Comparison of ENCODE assay signal across 18 cellular contexts in the genomic region with DNA sequence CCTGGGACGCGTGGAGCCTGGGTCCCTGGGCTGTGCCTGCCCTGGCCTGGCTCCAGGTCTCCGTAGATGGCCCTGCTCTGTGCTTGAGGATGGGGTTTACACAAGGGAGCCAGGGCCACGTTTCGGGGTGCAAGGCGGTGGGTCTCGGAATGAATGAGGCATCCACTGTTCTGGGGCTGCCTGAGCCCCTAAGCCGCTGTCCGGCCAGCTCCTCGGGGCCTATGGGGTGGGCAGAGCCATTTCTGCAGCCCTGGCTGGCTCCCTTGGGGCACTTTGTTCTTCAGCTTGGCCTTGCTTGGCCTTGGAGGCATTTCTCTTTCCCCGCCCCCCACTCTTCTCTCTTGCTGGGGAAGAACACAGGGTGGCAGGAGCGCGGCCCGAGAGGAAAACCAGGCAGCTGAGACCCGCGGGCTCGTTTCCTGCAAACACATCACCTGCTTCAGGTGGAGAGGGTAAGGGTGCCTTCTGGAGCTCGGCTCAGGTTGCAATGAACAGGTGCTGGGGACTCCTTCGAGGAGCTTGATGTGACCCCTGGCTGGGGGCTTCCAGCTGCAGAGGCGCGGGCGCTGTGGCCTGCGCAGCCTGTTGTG. TPM values are rescaled to one million over a fixed set of nuclear protein-coding genes. Genes with fewer than 3 reads are reported as not detected.
DNase-seq lines count a peak whose midpoint lies in the region; ATAC-seq and TF ChIP-seq lines count a peak whose summit lies in the region.
"Had no signal": no experiment of that assay in that cellular context is flagged by ENCODE, and none has a peak within 500 bp of the region (broad histone marks: within the 10 kb centered on the region; RNA-seq: fewer than 3 reads in every experiment).

No MANE protein-coding gene starts in this region.

- no peaks in the 10 kb centered on the region for H3K36me3 ChIP-seq in suprapubic skin

- no peaks in the 10 kb centered on the region for H3K27me3 Mint-ChIP-seq in activated CD8-positive, alpha-beta memory T cell treated with anti-CD3 and anti-CD28 coated beads, Interleukin-2, amount 10 ng/mL, durations not matched to agents 7 days and 5 days
- H3K27me3 Mint-ChIP-seq in activated naive CD8-positive, alpha-beta T cell treated with anti-CD3 and anti-CD28 coated beads, Interleukin-2, amount 50 U/mL, for 24 hours = peaks cover 2% of the 10 kb centered on the region
- H3K27me3 Mint-ChIP-seq: activated CD4-positive, alpha-beta T cell treated with anti-CD3 and anti-CD28 coated beads for 36 hours; stimulated activated memory B cell treated with anti-CD40 and anti-IgM and Interleukin-4, amounts not matched to agents 10 μg/mL and 1 μg/mL and 100 μg/mL, for 72 hours had no signal

- no peak overlapping the region for H3K27ac Mint-ChIP-seq in activated CD8-positive, alpha-beta memory T cell treated with anti-CD3 and anti-CD28 coated beads, Interleukin-2, amount 10 ng/mL, durations not matched to agents 7 days and 5 days
- H3K27ac Mint-ChIP-seq in activated naive CD8-positive, alpha-beta T cell treated with anti-CD3 and anti-CD28 coated beads, Interleukin-2, amount 50 U/mL, for 24 hours = no peak overlapping the region
- H3K27ac Mint-ChIP-seq: activated CD4-positive, alpha-beta T cell treated with anti-CD3 and anti-CD28 coated beads for 36 hours; GM23338; stimulated activated memory B cell treated with anti-CD40 and anti-IgM and Interleukin-4, amounts not matched to agents 10 μg/mL and 1 μg/mL and 100 μg/mL, for 72 hours had no signal

- ATAC-seq in activated CD8-positive, alpha-beta memory T cell treated with anti-CD3 and anti-CD28 coated beads, Interleukin-2, amount 10 ng/mL, durations not matched to agents 7 days and 5 days = no peak
- ATAC-seq in GM19455 (IDR thresholded peaks at IDR 0.05; ENCODE audit: unreplicated experiment) (no peak), GM21619 (IDR thresholded peaks at IDR 0.05; ENCODE audit: unreplicated experiment) (no peak)
- no peak for ATAC-seq in activated naive CD8-positive, alpha-beta T cell treated with anti-CD3 and anti-CD28 coated beads, Interleukin-2, amount 50 U/mL, for 24 hours
- ATAC-seq: activated CD4-positive, alpha-beta T cell treated with anti-CD3 and anti-CD28 coated beads for 36 hours; activated T-cell treated with anti-CD3 and anti-CD28 coated beads, Interleukin-2, amount 50 U/mL, for 72 hours; GM23338; stimulated activated memory B cell treated with anti-CD40 and anti-IgM and Interleukin-4, amounts not matched to agents 10 μg/mL and 1 μg/mL and 100 μg/mL, for 72 hours had no signal

- H3K9me3 ChIP-seq in suprapubic skin = no peaks in the 10 kb centered on the region

- peak; percentile 40 for DNase-seq in activated CD8-positive, alpha-beta memory T cell treated with anti-CD3 and anti-CD28 coated beads, Interleukin-2, amount 50 U/mL, for 48 hours
- no peak for DNase-seq in activated CD8-positive, alpha-beta memory T cell treated with anti-CD3 and anti-CD28 coated beads, Interleukin-2, amount 10 ng/mL, durations not matched to agents 7 days and 5 days
- DNase-seq in NCI-H2107 (lab: John Stamatoyannopoulos, UW) = peak; percentile 33
- DNase-seq in left kidney (ENCODE audit: low read depth, low spot score) = peak; percentile 65
- peak; percentile 63 to 73 for DNase-seq in suprapubic skin (ENCODE audit: low spot score in 2 of 2)
- no peak for DNase-seq in activated naive CD8-positive, alpha-beta T cell treated with anti-CD3 and anti-CD28 coated beads, Interleukin-2, amount 50 U/mL, for 24 hours
- DNase-seq: activated CD4-positive, alpha-beta T cell treated with anti-CD3 and anti-CD28 coated beads for 36 hours; activated T-cell treated with anti-CD3 and anti-CD28 coated beads, Interleukin-2, amount 50 U/mL, for 72 hours; amniotic stem cell; NCI-H748 treated with DMSO at 0.1 percent for 48 hours had no signal

- no peaks in the 10 kb centered on the region for H3K9me3 Mint-ChIP-seq in activated CD8-positive, alpha-beta memory T cell treated with anti-CD3 and anti-CD28 coated beads, Interleukin-2, amount 10 ng/mL, durations not matched to agents 7 days and 5 days (ENCODE audit: low read depth)
- H3K9me3 Mint-ChIP-seq in activated naive CD8-positive, alpha-beta T cell treated with anti-CD3 and anti-CD28 coated beads, Interleukin-2, amount 50 U/mL, for 24 hours = peaks cover 4% of the 10 kb centered on the region
- H3K9me3 Mint-ChIP-seq: stimulated activated memory B cell treated with anti-CD40 and anti-IgM and Interleukin-4, amounts not matched to agents 10 μg/mL and 1 μg/mL and 100 μg/mL, for 72 hours had no signal

- no peak for TF ChIP-seq POLR2A in suprapubic skin (IDR thresholded peaks at IDR 0.05)

- H3K4me3 ChIP-seq in suprapubic skin = no peak overlapping the region
- H3K4me3 ChIP-seq: GM23338 had no signal

- H3K4me3 Mint-ChIP-seq in activated CD8-positive, alpha-beta memory T cell treated with anti-CD3 and anti-CD28 coated beads, Interleukin-2, amount 10 ng/mL, durations not matched to agents 7 days and 5 days = no peak overlapping the region
- no peak overlapping the region for H3K4me3 Mint-ChIP-seq in activated naive CD8-positive, alpha-beta T cell treated with anti-CD3 and anti-CD28 coated beads, Interleukin-2, amount 50 U/mL, for 24 hours
- H3K4me3 Mint-ChIP-seq: activated CD4-positive, alpha-beta T cell treated with anti-CD3 and anti-CD28 coated beads for 36 hours; activated T-cell treated with anti-CD3 and anti-CD28 coated beads, Interleukin-2, amount 50 U/mL, for 72 hours; GM23338; stimulated activated memory B cell treated with anti-CD40 and anti-IgM and Interleukin-4, amounts not matched to agents 10 μg/mL and 1 μg/mL and 100 μg/mL, for 72 hours had no signal

- no peak for TF ChIP-seq CTCF in suprapubic skin (IDR thresholded peaks at IDR 0.05)

- H3K27me3 ChIP-seq in suprapubic skin = no peaks in the 10 kb centered on the region

- no peak for TF ChIP-seq EP300 in suprapubic skin (IDR thresholded peaks at IDR 0.05)

- CTCF ChIA-PET in activated CD8-positive, alpha-beta memory T cell treated with anti-CD3 and anti-CD28 coated beads, Interleukin-2, amount 10 ng/mL, durations not matched to agents 7 days and 5 days (lab: Charles Lee) = no interaction called here

- H3K4me1 Mint-ChIP-seq in activated CD8-positive, alpha-beta memory T cell treated with anti-CD3 and anti-CD28 coated beads, Interleukin-2, amount 10 ng/mL, durations not matched to agents 7 days and 5 days = no peaks in the 10 kb centered on the region
- H3K4me1 Mint-ChIP-seq in activated naive CD8-positive, alpha-beta T cell treated with anti-CD3 and anti-CD28 coated beads, Interleukin-2, amount 50 U/mL, for 24 hours = peaks cover 6% of the 10 kb centered on the region

- peaks cover 59% of the 10 kb centered on the region for H3K4me1 ChIP-seq in suprapubic skin

- WGBS in suprapubic skin = 71% methylated on average over 8 of the region's 23 CpGs

- peaks cover 1% of the 10 kb centered on the region for H3K36me3 Mint-ChIP-seq in activated CD8-positive, alpha-beta memory T cell treated with anti-CD3 and anti-CD28 coated beads, Interleukin-2, amount 10 ng/mL, durations not matched to agents 7 days and 5 days
- H3K36me3 Mint-ChIP-seq in activated naive CD8-positive, alpha-beta T cell treated with anti-CD3 and anti-CD28 coated beads, Interleukin-2, amount 50 U/mL, for 24 hours (ENCODE audit: low read depth) = peaks cover 9% of the 10 kb centered on the region

- H3K27ac ChIP-seq in suprapubic skin = no peak overlapping the region

RNA-seq across cellular contexts. Expression of a gene that starts 29.2 kb away (rescaled TPM):
- total RNA-seq in activated CD8-positive, alpha-beta memory T cell treated with anti-CD3 and anti-CD28 coated beads, Interleukin-2, amount 10 ng/mL, durations not matched to agents 7 days and 5 days = not detected
- not detected for total RNA-seq in suprapubic skin
- total RNA-seq: chondrocyte, glomerular endothelial cell, GM23338, RPMI7951 had no signal

RNA-seq across cellular contexts. Expression of a gene that starts 40.1 kb away (rescaled TPM):
- total RNA-seq in activated CD8-positive, alpha-beta memory T cell treated with anti-CD3 and anti-CD28 coated beads, Interleukin-2, amount 10 ng/mL, durations not matched to agents 7 days and 5 days = 1 to 10 TPM; 2.2 to 4.1 TPM
- total RNA-seq in suprapubic skin = not detected
- total RNA-seq: chondrocyte, glomerular endothelial cell, myocyte, RPMI7951 had no signal

Comparison
In these comparisons a context has a peak if more than half of its experiments do, and no peak if none do; other contexts are left out.
1. DNase-seq: peak in activated CD8-positive, alpha-beta memory T cell treated with anti-CD3 and anti-CD28 coated beads, Interleukin-2, amount 50 U/mL, for 48 hours (single experiment), NCI-H2107 (single experiment), left kidney (single experiment) and suprapubic skin (2 of 2); none in activated CD8-positive, alpha-beta memory T cell treated with anti-CD3 and anti-CD28 coated beads, Interleukin-2, amount 10 ng/mL, durations not matched to agents 7 days and 5 days (single experiment) and activated naive CD8-positive, alpha-beta T cell treated with anti-CD3 and anti-CD28 coated beads, Interleukin-2, amount 50 U/mL, for 24 hours (single experiment).